In the genomic region with DNA sequence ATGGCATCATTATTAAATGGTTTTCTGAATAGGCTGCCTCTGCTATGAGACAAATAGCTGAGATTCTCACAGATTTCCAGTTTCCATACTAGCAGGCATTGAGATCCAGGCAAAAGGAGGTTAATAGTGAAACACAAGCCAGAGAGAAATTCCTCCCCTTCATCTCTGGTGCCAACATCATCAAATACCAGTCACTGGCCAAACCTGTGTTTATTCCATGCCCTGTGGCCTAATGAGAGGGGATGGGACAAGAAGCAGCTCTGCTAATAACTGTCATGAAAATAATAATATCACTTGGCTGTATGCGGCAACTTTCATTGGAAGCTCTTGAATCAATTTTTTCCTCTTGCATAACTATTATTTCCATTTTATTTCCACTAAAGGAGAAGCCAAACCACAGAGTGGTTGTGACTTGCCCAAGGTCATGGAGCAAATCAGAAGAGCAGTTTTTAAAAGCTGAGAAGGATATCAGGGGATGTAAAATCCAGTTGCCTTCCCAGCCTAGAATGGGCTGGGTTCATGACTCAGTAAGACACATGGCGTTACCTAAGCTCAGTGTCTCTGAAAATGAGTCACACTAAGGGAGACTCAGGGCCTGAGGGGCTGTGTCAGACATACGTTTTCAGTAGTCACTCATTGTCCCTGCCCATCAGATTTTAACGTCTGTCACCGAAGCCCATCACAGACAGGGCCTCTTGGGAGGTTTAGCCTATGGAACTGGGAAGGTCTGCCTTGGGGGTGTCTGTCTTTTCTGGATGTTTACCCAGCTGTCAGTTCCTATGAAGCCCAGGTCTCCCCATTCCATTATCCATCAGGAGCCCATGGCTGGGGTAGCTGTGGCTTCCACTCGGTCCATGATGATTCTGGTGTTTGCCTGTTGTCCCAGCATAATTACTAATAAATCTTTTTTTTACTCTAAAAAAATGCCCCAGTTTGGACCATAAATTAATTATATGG, we compare ENCODE assay signal across 8 cellular contexts.
DNase-seq lines count a peak whose midpoint lies in the region; ATAC-seq and TF ChIP-seq lines count a peak whose summit lies in the region.

No MANE protein-coding gene starts in this region.

- no peaks in the 10 kb centered on the region for H3K27me3 ChIP-seq in left ventricle myocardium inferior (ENCODE audit: low read depth)

- DNase-seq in EL (peak; percentile 87), NCI-H460 (ENCODE audit: extremely low read depth, low read depth) (peak; percentile 14), left ventricle myocardium inferior (no peak), ecto neural progenitor cell (ENCODE audit: low spot score) (no peak), midbrain (lab: John Stamatoyannopoulos, UW) (no peak), NCI-H1417 treated with DMSO at 0.1 percent for 48 hours (lab: John Stamatoyannopoulos, UW) (no peak), SW 1271 (lab: John Stamatoyannopoulos, UW) (no peak)

- peaks cover 38% of the 10 kb centered on the region for H3K4me1 ChIP-seq in left ventricle myocardium inferior

- H3K4me3 ChIP-seq in left ventricle myocardium inferior = no peak overlapping the region

- TF ChIP-seq CTCF in left ventricle myocardium inferior (IDR thresholded peaks at IDR 0.05; ENCODE audit: borderline replicate concordance) = no peak

- peak overlapping the region; percentile 16 for H3K27ac ChIP-seq in left ventricle myocardium inferior (replicated peaks)

- no peaks in the 10 kb centered on the region for H3K36me3 ChIP-seq in left ventricle myocardium inferior

- H3K9me3 ChIP-seq in left ventricle myocardium inferior (replicated peaks) = no peaks in the 10 kb centered on the region

- peak; percentile 53 for ATAC-seq in GM21717 (IDR thresholded peaks at IDR 0.05; ENCODE audit: unreplicated experiment)

- intact Hi-C loops in left ventricle myocardium inferior (cut with micrococcal nuclease) = no loop called here

Comparison
In these comparisons a context has a peak if more than half of its experiments do, and no peak if none do; other contexts are left out.
1. DNase-seq: peak in EL (single experiment) and NCI-H460 (single experiment); none in left ventricle myocardium inferior (single experiment), ecto neural progenitor cell (single experiment), midbrain (single experiment), NCI-H1417 treated with DMSO at 0.1 percent for 48 hours (single experiment) and SW 1271 (0 of 2).